8 cellular contexts compared by ENCODE assay signal in genomic region chr9:22265534-22265933, GRCh38.
"Had no signal": no experiment of that assay in that cellular context is flagged by ENCODE, and none has a peak within 500 bp of the region (broad histone marks: within the 10 kb centered on the region; RNA-seq: fewer than 3 reads in every experiment).

No MANE protein-coding gene starts in this region.

- H3K4me1 ChIP-seq: HAP-1 had no signal

- H3K9me3 ChIP-seq: HAP-1 had no signal

- H3K36me3 ChIP-seq: HAP-1 had no signal

- DNase-seq: GM23248, GOT3, H7, H9, HCEC 1CT, HFFc6 had no signal

- H3K27ac ChIP-seq: GM23248 had no signal

- H3K4me3 ChIP-seq: GM23248, GM23338, HAP-1 had no signal
